Comparison of ENCODE assay signal across 10 cellular contexts in the genomic region with DNA sequence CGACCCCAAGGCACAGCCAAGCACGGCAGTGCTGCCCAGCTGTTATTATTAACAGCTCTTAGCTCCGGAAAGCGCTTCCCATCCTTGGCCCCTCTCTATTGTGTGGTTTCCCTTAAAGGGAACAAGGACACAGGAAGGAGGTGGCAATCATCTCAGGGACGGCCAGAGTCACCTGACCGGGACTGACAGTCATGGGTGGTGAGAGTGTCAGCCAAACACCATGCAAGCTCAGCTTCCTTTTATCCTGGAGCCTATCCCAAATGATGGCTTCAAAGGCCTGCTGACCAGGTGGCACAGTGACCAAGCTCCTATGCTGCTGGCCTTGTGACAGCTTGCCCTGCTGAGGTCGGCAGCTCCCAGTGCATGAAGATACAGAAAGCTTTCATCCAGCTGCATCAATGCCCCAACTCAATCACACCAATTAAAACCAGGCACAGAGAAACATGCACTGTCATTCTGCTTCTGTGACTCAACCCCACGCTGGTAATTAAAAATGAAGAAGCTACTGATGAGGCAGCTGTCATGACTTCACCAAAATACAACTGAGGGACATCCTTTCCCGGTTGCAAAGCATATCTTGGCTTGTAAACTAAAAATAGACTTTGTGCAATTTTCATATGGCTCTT. TPM values are rescaled to one million over a fixed set of nuclear protein-coding genes. Genes with fewer than 3 reads are reported as not detected.
DNase-seq lines count a peak whose midpoint lies in the region; ATAC-seq and TF ChIP-seq lines count a peak whose summit lies in the region.
"Had no signal": no experiment of that assay in that cellular context is flagged by ENCODE, and none has a peak within 500 bp of the region (broad histone marks: within the 10 kb centered on the region; RNA-seq: fewer than 3 reads in every experiment).

No MANE protein-coding gene starts in this region.

- H3K27ac ChIP-seq in transverse colon = no peak overlapping the region
- H3K27ac ChIP-seq: PC-9 had no signal

- DNase-seq in G401 (ENCODE audit: low spot score) = peak; percentile 49
- peak; percentile 4 for DNase-seq in RKO (ENCODE audit: low spot score)
- peak; percentile 86 for DNase-seq in foreskin melanocyte
- DNase-seq in posterior cingulate gyrus = peak in 6 of 10 donors; percentile 45 to 92 (median 55)
- no peak for DNase-seq in mesenteric fat pad (ENCODE audit: low spot score)
- DNase-seq in omental fat pad (ENCODE audit: low spot score) = no peak
- no peak for DNase-seq in transverse colon
- DNase-seq: PC-9 had no signal

- in situ Hi-C loops in G401 (cut with HindIII; ENCODE audit: low sequenced_read_pairs) (no loop called here), transverse colon (cut with MboI; ENCODE audit: low pct_ligation_motif_present in 1 of 4, low pct_unique_long_range_greater_than_20kb in 1 of 4, low sequenced_read_pairs in 3 of 4) (no loop called here)

- intact Hi-C loops in posterior cingulate gyrus (cut with DNase I) (no loop called here), transverse colon (cut with DNase I; ENCODE audit: low total_unique reads) (no loop called here)

- WGBS in transverse colon (ENCODE audit: low coverage in 1 of 2), 2 donors = 51 to 65% methylated on average over 7 to 9 of the region's 9 CpGs

- TF ChIP-seq CTCF in omental fat pad (IDR thresholded peaks at IDR 0.05) (no peak), transverse colon (IDR thresholded peaks at IDR 0.05) (no peak)

- H3K36me3 ChIP-seq in transverse colon = no peaks in the 10 kb centered on the region
- H3K36me3 ChIP-seq: esophagus muscularis mucosa had no signal

- no peak for TF ChIP-seq EP300 in transverse colon (IDR thresholded peaks at IDR 0.05; ENCODE audit: low read depth)

- ATAC-seq in HG03039 (IDR thresholded peaks at IDR 0.05; ENCODE audit: unreplicated experiment) = no peak
- no peak for ATAC-seq in omental fat pad (ENCODE audit: low FRiP score)

- no peak for TF ChIP-seq POLR2A in transverse colon (IDR thresholded peaks at IDR 0.05)

- no peaks in the 10 kb centered on the region for H3K9me3 ChIP-seq in transverse colon
- H3K9me3 ChIP-seq: esophagus muscularis mucosa had no signal

- peaks cover 0 to 10% (median 0%) of the 10 kb centered on the region in 4 donors for H3K4me1 ChIP-seq in transverse colon

- no peak overlapping the region for H3K4me3 ChIP-seq in transverse colon
- H3K4me3 ChIP-seq: esophagus muscularis mucosa, PC-9 had no signal

- H3K27me3 ChIP-seq in transverse colon = no peaks in the 10 kb centered on the region

RNA-seq across cellular contexts. Expression of gene PCSK6, which starts 34.1 kb away (rescaled TPM):
- 0.06 and 0.37 TPM in 2 replicates for total RNA-seq in G401 (2014; rRNA removed; shearing (Covaris generic))
- total RNA-seq in mesenteric fat pad (16.9 TPM), omental fat pad (10 to 100 TPM in 3 of 4 donors, 1 to 10 TPM in 1; 9.7 to 20.5 (median 13.1) TPM), transverse colon (100 to 1,000 TPM in 1 of 4 donors, 10 to 100 TPM in 3; 20.3 to 119 (median 49.7) TPM)

Comparison
In these comparisons a context has a peak if more than half of its experiments do, and no peak if none do; other contexts are left out.
1. DNase-seq: peak in G401 (single experiment), RKO (single experiment), foreskin melanocyte (single experiment) and posterior cingulate gyrus (6 of 10); none in mesenteric fat pad (single experiment), omental fat pad (single experiment) and transverse colon (single experiment).